8 cellular contexts compared by ENCODE assay signal in the genomic region with DNA sequence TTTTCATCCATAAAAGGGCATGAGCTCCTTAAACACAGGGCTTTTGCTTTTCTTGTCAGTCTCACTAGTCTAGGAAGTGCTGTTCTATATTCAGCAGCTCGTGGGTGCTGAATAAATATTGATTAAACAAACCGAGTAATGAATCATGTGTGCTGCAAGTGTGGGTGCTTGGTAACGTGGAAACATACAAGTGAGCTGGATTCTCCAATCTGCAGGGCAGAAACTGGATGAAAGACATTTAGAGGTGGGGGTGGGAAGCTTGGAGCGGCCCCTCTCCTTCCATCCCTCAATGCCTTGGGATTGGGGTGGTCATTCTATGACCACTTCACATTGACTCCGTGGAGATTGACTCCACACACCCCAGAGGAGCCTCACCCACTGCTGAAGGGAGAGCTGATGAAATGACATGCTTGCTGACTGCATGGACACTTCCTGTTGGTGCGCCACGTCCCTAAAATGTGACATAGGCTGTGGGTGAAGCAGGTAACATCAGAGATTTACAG.
DNase-seq lines count a peak whose midpoint lies in the region; ATAC-seq and TF ChIP-seq lines count a peak whose summit lies in the region.

No MANE protein-coding gene starts in this region.

- H3K27ac ChIP-seq in AG04450 (ENCODE audit: low read depth, low read length) (peak overlapping the region; percentile 86), RWPE2 (ENCODE audit: poor library complexity, severe bottlenecking) (no peak overlapping the region), neural progenitor cell (no peak overlapping the region)

- peaks cover 4% of the 10 kb centered on the region for H3K9me3 Mint-ChIP-seq in activated naive CD8-positive, alpha-beta T cell treated with anti-CD3 and anti-CD28 coated beads for 36 hours
- H3K9me3 Mint-ChIP-seq in neural progenitor cell = no peaks in the 10 kb centered on the region

- H3K4me3 ChIP-seq in AG04450 (ENCODE audit: low read depth, low read length) (no peak overlapping the region), RWPE2 (ENCODE audit: severe bottlenecking) (no peak overlapping the region), neural progenitor cell (no peak overlapping the region)

- H3K4me1 Mint-ChIP-seq in activated naive CD8-positive, alpha-beta T cell treated with anti-CD3 and anti-CD28 coated beads for 36 hours = peaks cover 97% of the 10 kb centered on the region
- H3K4me1 Mint-ChIP-seq in neural progenitor cell = peaks cover under 1% of the 10 kb centered on the region

- no peak overlapping the region for H3K9ac ChIP-seq in neural progenitor cell

- H3K36me3 ChIP-seq in RWPE2 (ENCODE audit: low read depth) = no peaks in the 10 kb centered on the region
- no peaks in the 10 kb centered on the region for H3K36me3 ChIP-seq in neural progenitor cell

- 0 out of 3 replicates have a peak, but pooled peaks have one; percentile 21 for ATAC-seq in RWPE2 (ENCODE audit: low read depth)
- no peak for ATAC-seq in HG03469 (IDR thresholded peaks at IDR 0.05; ENCODE audit: unreplicated experiment)
- ATAC-seq in HG03571 (IDR thresholded peaks at IDR 0.05; ENCODE audit: unreplicated experiment) = no peak

- peak; percentile 60 for DNase-seq in AG04450 (ENCODE audit: low read depth, low spot score)
- DNase-seq in RWPE2 (ENCODE audit: low spot score) = no peak
- peak; percentile 65 for DNase-seq in activated naive CD8-positive, alpha-beta T cell treated with anti-CD3 and anti-CD28 coated beads for 36 hours
- DNase-seq in neural progenitor cell (ENCODE audit: low spot score) = no peak
- no peak for DNase-seq in GM13976 (ENCODE audit: low spot score)
- no peak for DNase-seq in occipital lobe (lab: John Stamatoyannopoulos, UW)

- no peaks in the 10 kb centered on the region for H3F3A ChIP-seq in neural progenitor cell (ENCODE audit: low read depth)

- H3K4me1 ChIP-seq in RWPE2 (ENCODE audit: insufficient read depth, poor library complexity, severe bottlenecking) (no peaks in the 10 kb centered on the region), neural progenitor cell (no peaks in the 10 kb centered on the region)

- no peaks in the 10 kb centered on the region for H3K27me3 ChIP-seq in AG04450 (ENCODE audit: control insufficient read depth, insufficient read depth, low read length)
- no peaks in the 10 kb centered on the region for H3K27me3 ChIP-seq in RWPE2 (ENCODE audit: insufficient read depth, poor library complexity, severe bottlenecking)
- no peaks in the 10 kb centered on the region for H3K27me3 ChIP-seq in neural progenitor cell

- POLR2A ChIA-PET in AG04450 (lab: Yijun Ruan, JAX) = interaction anchor here (0.6 to 1.8 kb wide), 5 partner anchors 11 to 45 kb away, joined by 3 to 16 read pairs (median 8); no protein-coding TSS in a partner anchor

- H3K27ac Mint-ChIP-seq in activated naive CD8-positive, alpha-beta T cell treated with anti-CD3 and anti-CD28 coated beads for 36 hours = peak overlapping the region; percentile 94
- no peak overlapping the region for H3K27ac Mint-ChIP-seq in neural progenitor cell

- H2AFZ ChIP-seq in neural progenitor cell (replicated peaks) = peak overlapping the region; percentile 14

- no peaks in the 10 kb centered on the region for H3K9me3 ChIP-seq in AG04450 (ENCODE audit: control insufficient read depth, insufficient read depth, low read length)
- H3K9me3 ChIP-seq in RWPE2 (ENCODE audit: severe bottlenecking) = no peaks in the 10 kb centered on the region
- no peaks in the 10 kb centered on the region for H3K9me3 ChIP-seq in neural progenitor cell (ENCODE audit: low read depth)

- CTCF ChIA-PET in AG04450 (lab: Charles Lee) = interaction anchor here (0.6 to 3.3 kb wide), 5 partner anchors 13 to 1333 kb away, joined by 3 to 11 read pairs (median 3); no protein-coding TSS in a partner anchor

- no peak overlapping the region for H3K4me2 ChIP-seq in neural progenitor cell

- no peaks in the 10 kb centered on the region for H3K27me3 Mint-ChIP-seq in activated naive CD8-positive, alpha-beta T cell treated with anti-CD3 and anti-CD28 coated beads for 36 hours
- peaks cover 2% of the 10 kb centered on the region for H3K27me3 Mint-ChIP-seq in neural progenitor cell (ENCODE audit: insufficient read depth, low read depth)

- H4K20me1 ChIP-seq in neural progenitor cell (ENCODE audit: low read depth) = no peaks in the 10 kb centered on the region

- H3K4me3 Mint-ChIP-seq in activated naive CD8-positive, alpha-beta T cell treated with anti-CD3 and anti-CD28 coated beads for 36 hours = peak overlapping the region; percentile 49
- H3K4me3 Mint-ChIP-seq in neural progenitor cell = no peak overlapping the region

- in situ Hi-C loops in GM13976 (cut with MboI; ENCODE audit: low sequenced_read_pairs, unreplicated experiment) = no loop called here

- H3K36me3 Mint-ChIP-seq in activated naive CD8-positive, alpha-beta T cell treated with anti-CD3 and anti-CD28 coated beads for 36 hours = peaks cover 92% of the 10 kb centered on the region
- H3K36me3 Mint-ChIP-seq in neural progenitor cell = peaks cover 8% of the 10 kb centered on the region

- no peaks in the 10 kb centered on the region for H3K79me2 ChIP-seq in neural progenitor cell (ENCODE audit: low read depth)

- TF ChIP-seq CTCF in AG04450 (IDR thresholded peaks at IDR 0.05; ENCODE audit: low read depth, low read length) (no peak), RWPE2 (IDR thresholded peaks at IDR 0.05; ENCODE audit: poor library complexity, severe bottlenecking) (no peak), neural progenitor cell (IDR thresholded peaks at IDR 0.05) (no peak), GM13976 (IDR thresholded peaks at IDR 0.05; ENCODE audit: borderline replicate concordance, control extremely low read depth, extremely low read depth, insufficient read depth, missing control alignments) (no peak)

Comparison
In these comparisons a context has a peak if more than half of its experiments do, and no peak if none do; other contexts are left out.
1. DNase-seq: peak in AG04450 (single experiment) and activated naive CD8-positive, alpha-beta T cell treated with anti-CD3 and anti-CD28 coated beads for 36 hours (single experiment); none in RWPE2 (single experiment), neural progenitor cell (single experiment), GM13976 (single experiment) and occipital lobe (single experiment).